Comparison of ENCODE assay signal across 26 cellular contexts in genomic region chr12:101992091-101992490, GRCh38.
DNase-seq lines count a peak whose midpoint lies in the region; ATAC-seq, FAIRE-seq and TF ChIP-seq lines count a peak whose summit lies in the region.
"Had no signal": no experiment of that assay in that cellular context is flagged by ENCODE, and none has a peak within 500 bp of the region (broad histone marks: within the 10 kb centered on the region; RNA-seq: fewer than 3 reads in every experiment).

No MANE protein-coding gene starts in this region.

- no peaks in the 10 kb centered on the region for H3F3A ChIP-seq in GM23248 (ENCODE audit: insufficient read depth)

- H3K9me2 ChIP-seq in GM23248 (ENCODE audit: insufficient read depth): no peaks in the 10 kb centered on the region

- H3K4me3 ChIP-seq in GM23248 (no peak overlapping the region), endothelial cell of umbilical vein (replicated peaks in 1 of 3; ENCODE audit: insufficient read depth in 1 of 3, low read depth in 1 of 3, low read length in 3 of 3) (no peak overlapping the region), fibroblast of the aortic adventitia (ENCODE audit: low read depth, low read length) (no peak overlapping the region)
- H3K4me3 ChIP-seq: SJSA1 had no signal

- POLR2A ChIA-PET in endothelial cell of umbilical vein (lab: Charles Lee): no interaction called here

- no peak for ATAC-seq in GM18867 (IDR thresholded peaks at IDR 0.05; ENCODE audit: unreplicated experiment)

- H2AFZ ChIP-seq in GM23248 (0 out of 2 replicates have a peak overlapping the region, but pooled peaks have one; percentile 1), endothelial cell of umbilical vein (ENCODE audit: low read depth, low read length) (no peak overlapping the region)

- H3K9me3 ChIP-seq in GM23248 (ENCODE audit: low read depth) (no peaks in the 10 kb centered on the region), endothelial cell of umbilical vein (replicated peaks; ENCODE audit: control insufficient read depth, insufficient read depth, low read length) (no peaks in the 10 kb centered on the region)
- H3K9me3 ChIP-seq: BE2C, SJSA1 had no signal

- H3K9me1 ChIP-seq in endothelial cell of umbilical vein (replicated peaks; ENCODE audit: control insufficient read depth, extremely low read depth, insufficient read depth, low read length): no peaks in the 10 kb centered on the region

- 0 to 4% methylated on average over 2 of the region's 2 CpGs for WGBS in GM23248 (ENCODE audit: low coverage in 1 of 2, low lambda C conversion rate in 2 of 2, missing lambda C conversion rate in 2 of 2), 2 experiments

- peak; percentile 4 for FAIRE-seq in endothelial cell of umbilical vein (lab: Jason Lieb, UNC)
- FAIRE-seq: GM18507 had no signal

- H3K27me3 ChIP-seq in GM23248 (replicated peaks; ENCODE audit: insufficient read depth): no peaks in the 10 kb centered on the region
- peaks cover 0 to 5% of the 10 kb centered on the region in 2 experiments for H3K27me3 ChIP-seq in endothelial cell of umbilical vein (ENCODE audit: control insufficient read depth in 2 of 2, insufficient read depth in 2 of 2, low read length in 2 of 2)
- H3K27me3 ChIP-seq: BE2C had no signal

- intact Hi-C loops in endothelial cell of umbilical vein (cut with micrococcal nuclease): no loop called here

- no peak overlapping the region for H3K27ac ChIP-seq in GM23248
- no peak overlapping the region for H3K27ac ChIP-seq in endothelial cell of umbilical vein (ENCODE audit: insufficient read depth, low read depth, low read length)
- H3K27ac ChIP-seq: KMS-11, SJSA1 had no signal

- dilution Hi-C loops in endothelial cell of umbilical vein (cut with MboI; ENCODE audit: extremely low pct_ligation_motif_present, low sequenced_read_pairs): no loop called here

- in situ Hi-C loops in GM23248 (cut with MboI): no loop called here

- peak overlapping the region; percentile 10 for H3K4me2 ChIP-seq in GM23248 (ENCODE audit: unreplicated experiment)
- H3K4me2 ChIP-seq in endothelial cell of umbilical vein (ENCODE audit: insufficient read depth, low read length): no peak overlapping the region
- H3K4me2 ChIP-seq: KMS-11 had no signal

- BruUV-seq in endothelial cell of umbilical vein (replicated peaks; lab: Mats Ljungman, UMichigan): no TSS peak

- TF ChIP-seq CTCF in endothelial cell of umbilical vein (IDR thresholded peaks at IDR 0.05; ENCODE audit: extremely low read depth in 1 of 2, insufficient read depth in 1 of 2, low read depth in 1 of 2, low read length in 2 of 2) (no peak), fibroblast of the aortic adventitia (IDR thresholded peaks at IDR 0.05; ENCODE audit: insufficient read depth, low read length) (no peak)

- TF ChIP-seq POLR2A in endothelial cell of umbilical vein (IDR thresholded peaks at IDR 0.05; ENCODE audit: low read depth, low read length): no peak

- H4K20me1 ChIP-seq in GM23248 (ENCODE audit: insufficient read depth) (no peaks in the 10 kb centered on the region), endothelial cell of umbilical vein (replicated peaks; ENCODE audit: control insufficient read depth, extremely low read depth, insufficient read depth, low read length) (no peaks in the 10 kb centered on the region)

- H3K79me2 ChIP-seq in GM23248 (ENCODE audit: insufficient read depth) (no peaks in the 10 kb centered on the region), endothelial cell of umbilical vein (ENCODE audit: control insufficient read depth, insufficient read depth, low read length) (no peaks in the 10 kb centered on the region)

- no peak overlapping the region for H3K9ac ChIP-seq in GM23248
- H3K9ac ChIP-seq in endothelial cell of umbilical vein (replicated peaks; ENCODE audit: extremely low read depth, insufficient read depth, low read length): no peak overlapping the region
- H3K9ac ChIP-seq: KMS-11 had no signal

- H3K4me1 ChIP-seq in GM23248 (ENCODE audit: insufficient read depth) (peaks cover 8% of the 10 kb centered on the region; the same call in 1 of the 2 replicates), endothelial cell of umbilical vein (ENCODE audit: control insufficient read depth, extremely low read depth, insufficient read depth, low read length) (no peaks in the 10 kb centered on the region)
- H3K4me1 ChIP-seq: BE2C, SJSA1 had no signal

- peak; percentile 66 for DNase-seq in GM23248
- DNase-seq in endothelial cell of umbilical vein (ENCODE audit: low read depth, low spot score): no peak
- peak; percentile 30 for DNase-seq in fibroblast of the aortic adventitia (ENCODE audit: low read depth)
- no peak for DNase-seq in NCI-H128 (lab: John Stamatoyannopoulos, UW; ENCODE audit: unreplicated experiment)
- DNase-seq in KG1 (lab: John Stamatoyannopoulos, UW): no peak
- no peak for DNase-seq in SW 1271 (lab: John Stamatoyannopoulos, UW)
- DNase-seq: BE2C; CD8-positive, alpha-beta memory T cell; DMS 273 treated with DMSO at 0.1 percent for 48 hours; DMS79; GF-D8; H7; NCI-H1048; NCI-H1417 treated with DMSO at 0.1 percent for 48 hours; NCI-H1694 treated with DMSO at 0.1 percent for 48 hours; NCI-H2081; NCI-H2171; NCI-H226; NCI-H510A; NCI-H69; Right ventricle myocardium superior; RPMI8226 had no signal

- CTCF ChIA-PET in endothelial cell of umbilical vein (lab: Charles Lee): interaction anchor here (0.7 kb wide), 1 partner anchor 20 kb away, joined by 3 read pairs; no protein-coding TSS in a partner anchor

- no peaks in the 10 kb centered on the region for H3K36me3 ChIP-seq in GM23248 (ENCODE audit: low read depth)
- H3K36me3 ChIP-seq in endothelial cell of umbilical vein (ENCODE audit: control insufficient read depth in 2 of 2, extremely low read depth in 1 of 2, insufficient read depth in 2 of 2, low read length in 2 of 2): no peaks in the 10 kb centered on the region
- H3K36me3 ChIP-seq: BE2C, SJSA1 had no signal

TF ChIP-seq in endothelial cell of umbilical vein, 7 proteins besides CTCF, POLR2A, EP300 and RAD21:
- TF ChIP-seq MAX (IDR thresholded peaks at IDR 0.05; ENCODE audit: insufficient read depth, insufficient read length) (no peak), POLR2AphosphoS5 (IDR thresholded peaks at IDR 0.05; ENCODE audit: insufficient read depth, low read depth, low read length) (no peak), GATA2 (IDR thresholded peaks at IDR 0.05; ENCODE audit: insufficient read depth, insufficient read length, low read depth, low read length) (no peak), MYC (IDR thresholded peaks at IDR 0.05; ENCODE audit: low read depth, low read length) (no peak), JUN (IDR thresholded peaks at IDR 0.05; ENCODE audit: borderline replicate concordance, insufficient read depth, insufficient read length, low read depth) (no peak)

Comparison
In these comparisons a context has a peak if more than half of its experiments do, and no peak if none do; other contexts are left out.
1. DNase-seq: peak in GM23248 (single experiment) and fibroblast of the aortic adventitia (single experiment); none in endothelial cell of umbilical vein (single experiment), NCI-H128 (single experiment), KG1 (single experiment) and SW 1271 (0 of 2).